29 cellular contexts compared by ENCODE assay signal in genomic region chr10:77030915-77031425, GRCh38.
"Had no signal": no experiment of that assay in that cellular context is flagged by ENCODE, and none has a peak within 500 bp of the region (broad histone marks: within the 10 kb centered on the region; RNA-seq: fewer than 3 reads in every experiment).

No MANE protein-coding gene starts in this region.

- ATAC-seq: activated CD8-positive, alpha-beta T cell treated with anti-CD3 and anti-CD28 coated beads for 36 hours; activated naive CD8-positive, alpha-beta T cell treated with anti-CD3 and anti-CD28 coated beads, Interleukin-2, amount 50 U/mL, for 24 hours; activated T-cell treated with anti-CD3 and anti-CD28 coated beads, Interleukin-2, amount 50 U/mL, for 4 hours; activated T-helper 17 cell treated with anti-CD3 and anti-CD28 coated beads, Interleukin-2, amount 50 U/mL, for 72 hours; esophagus mucosa; pancreas; stimulated activated effector memory CD8-positive, alpha-beta T cell treated with anti-CD3 and anti-CD28 coated beads, Interleukin-12 subunit alpha, Interleukin-12 subunit beta, amount 100 ng/mL, for 72 hours had no signal

- H3K27me3 ChIP-seq: pancreas, sigmoid colon had no signal

- H3K9me3 ChIP-seq: pancreas, prostate gland, sigmoid colon, thoracic aorta had no signal

- H3K4me3 ChIP-seq: pancreas, prostate gland, sigmoid colon, thoracic aorta had no signal

- H3K27me3 Mint-ChIP-seq: activated B cell treated with CpG ODN at 0.5 μM for 24 hours had no signal

- H3K27ac ChIP-seq: pancreas, prostate gland, sigmoid colon, thoracic aorta had no signal

- H3K4me3 Mint-ChIP-seq: activated B cell treated with CpG ODN at 0.5 μM for 24 hours; activated CD8-positive, alpha-beta T cell treated with anti-CD3 and anti-CD28 coated beads for 36 hours; activated naive CD8-positive, alpha-beta T cell treated with anti-CD3 and anti-CD28 coated beads, Interleukin-2, amount 50 U/mL, for 24 hours; activated T-cell treated with anti-CD3 and anti-CD28 coated beads, Interleukin-2, amount 50 U/mL, for 4 hours; activated T-helper 17 cell treated with anti-CD3 and anti-CD28 coated beads, Interleukin-2, amount 50 U/mL, for 72 hours; dendritic cell treated with granulocyte-macrophage colony-stimulating factor and Interleukin-4, amounts not matched to agents 40 ng/mL and 50 ng/mL, for 4 days; endodermal cell; mesothelial cell of epicardium; naive B cell; stimulated activated effector memory CD8-positive, alpha-beta T cell treated with anti-CD3 and anti-CD28 coated beads, Interleukin-12 subunit alpha, Interleukin-12 subunit beta, amount 100 ng/mL, for 72 hours; stimulated activated naive CD8-positive, alpha-beta T cell treated with anti-CD3 and anti-CD28 coated beads, Interleukin-15, Interleukin-2, amounts not matched to agents 100 ng/mL and 50 ng/mL, for 24 hours; T-helper 2 cell treated with Interferon-gamma antibody and Interleukin-4, amounts not matched to agents 5 μg/mL and 100 μg/mL, for 36 hours had no signal

- FAIRE-seq: frontal cortex, pancreas, small intestine, urothelium cell line had no signal

- H3K36me3 ChIP-seq: pancreas, prostate gland had no signal

- H3K4me1 ChIP-seq: pancreas, prostate gland had no signal

- H3K4me1 Mint-ChIP-seq: activated naive CD8-positive, alpha-beta T cell treated with anti-CD3 and anti-CD28 coated beads, Interleukin-2, amount 50 U/mL, for 24 hours; activated T-helper 17 cell treated with anti-CD3 and anti-CD28 coated beads, Interleukin-2, amount 50 U/mL, for 72 hours; endodermal cell; naive B cell; stimulated activated effector memory CD8-positive, alpha-beta T cell treated with anti-CD3 and anti-CD28 coated beads, Interleukin-12 subunit alpha, Interleukin-12 subunit beta, amount 100 ng/mL, for 72 hours had no signal

- H3K36me3 Mint-ChIP-seq: mesothelial cell of epicardium; naive B cell; stimulated activated effector memory CD8-positive, alpha-beta T cell treated with anti-CD3 and anti-CD28 coated beads, Interleukin-12 subunit alpha, Interleukin-12 subunit beta, amount 100 ng/mL, for 72 hours had no signal

- DNase-seq: activated B cell treated with CpG ODN at 0.5 μM for 24 hours; activated CD4-positive, alpha-beta T cell treated with anti-CD3 and anti-CD28 coated beads, Interleukin-2, amount 50 U/mL, for 1 hour; activated CD8-positive, alpha-beta T cell treated with anti-CD3 and anti-CD28 coated beads for 36 hours; activated gamma-delta T cell treated with Interleukin-2 at 50 U/mL for 16 hours; activated naive CD4-positive, alpha-beta T cell treated with anti-CD3 and anti-CD28 coated beads, Interleukin-2, amount 50 U/mL, for 16 hours; activated naive CD8-positive, alpha-beta T cell treated with anti-CD3 and anti-CD28 coated beads, Interleukin-2, amount 50 U/mL, for 24 hours; activated T-cell treated with anti-CD3 and anti-CD28 coated beads, Interleukin-2, amount 50 U/mL, for 4 hours; amygdala; central memory CD4-positive, alpha-beta T cell; endodermal cell; naive B cell; nucleus accumbens; pancreas; retina; sigmoid colon; small intestine; stimulated activated CD4-positive, alpha-beta T cell treated with anti-CD3 and anti-CD28 coated beads, Interleukin-4, amount 100 ng/mL, for 24 hours; trophoblast cell had no signal

- H3K9me3 Mint-ChIP-seq: activated B cell treated with CpG ODN at 0.5 μM for 24 hours; activated CD8-positive, alpha-beta T cell treated with anti-CD3 and anti-CD28 coated beads for 36 hours; activated naive CD8-positive, alpha-beta T cell treated with anti-CD3 and anti-CD28 coated beads, Interleukin-2, amount 50 U/mL, for 24 hours; activated T-cell treated with anti-CD3 and anti-CD28 coated beads, Interleukin-2, amount 50 U/mL, for 4 hours; activated T-helper 17 cell treated with anti-CD3 and anti-CD28 coated beads, Interleukin-2, amount 50 U/mL, for 72 hours; dendritic cell treated with granulocyte-macrophage colony-stimulating factor and Interleukin-4, amounts not matched to agents 40 ng/mL and 50 ng/mL, for 4 days; endodermal cell; mesothelial cell of epicardium; stimulated activated effector memory CD8-positive, alpha-beta T cell treated with anti-CD3 and anti-CD28 coated beads, Interleukin-12 subunit alpha, Interleukin-12 subunit beta, amount 100 ng/mL, for 72 hours; stimulated activated naive CD8-positive, alpha-beta T cell treated with anti-CD3 and anti-CD28 coated beads, Interleukin-15, Interleukin-2, amounts not matched to agents 100 ng/mL and 50 ng/mL, for 24 hours; T-helper 2 cell treated with Interferon-gamma antibody and Interleukin-4, amounts not matched to agents 5 μg/mL and 100 μg/mL, for 36 hours had no signal

- H3K27ac Mint-ChIP-seq: activated B cell treated with CpG ODN at 0.5 μM for 24 hours; activated CD8-positive, alpha-beta T cell treated with anti-CD3 and anti-CD28 coated beads for 36 hours; activated naive CD8-positive, alpha-beta T cell treated with anti-CD3 and anti-CD28 coated beads, Interleukin-2, amount 50 U/mL, for 24 hours; activated T-helper 17 cell treated with anti-CD3 and anti-CD28 coated beads, Interleukin-2, amount 50 U/mL, for 72 hours; dendritic cell treated with granulocyte-macrophage colony-stimulating factor and Interleukin-4, amounts not matched to agents 40 ng/mL and 50 ng/mL, for 4 days; endodermal cell; mesothelial cell of epicardium; stimulated activated effector memory CD8-positive, alpha-beta T cell treated with anti-CD3 and anti-CD28 coated beads, Interleukin-12 subunit alpha, Interleukin-12 subunit beta, amount 100 ng/mL, for 72 hours; stimulated activated naive CD8-positive, alpha-beta T cell treated with anti-CD3 and anti-CD28 coated beads, Interleukin-15, Interleukin-2, amounts not matched to agents 100 ng/mL and 50 ng/mL, for 24 hours; T-helper 2 cell treated with Interferon-gamma antibody and Interleukin-4, amounts not matched to agents 5 μg/mL and 100 μg/mL, for 36 hours had no signal
